Comparison of ENCODE assay signal across 14 cellular contexts in the genomic region with DNA sequence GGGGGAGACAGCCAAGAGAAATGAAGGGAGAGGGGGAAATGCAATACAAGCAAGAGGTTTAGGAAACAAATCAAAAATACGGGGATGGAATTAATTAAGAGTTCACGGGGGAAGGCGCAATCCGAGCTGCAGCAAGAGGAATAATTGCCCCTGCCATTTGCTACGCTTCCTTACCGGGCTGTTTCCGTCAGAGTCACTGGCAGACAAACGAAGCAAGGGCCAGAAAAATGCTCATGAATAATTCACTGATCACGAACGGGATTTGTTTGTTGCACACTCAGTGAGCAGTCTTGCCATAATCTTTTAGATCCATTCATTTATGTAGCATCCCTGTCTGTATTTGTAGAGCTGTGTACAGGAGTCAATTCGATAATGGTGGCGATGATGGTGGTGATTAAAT. TPM values are rescaled to one million over a fixed set of nuclear protein-coding genes. Genes with fewer than 3 reads are reported as not detected.
DNase-seq lines count a peak whose midpoint lies in the region; ATAC-seq, FAIRE-seq and TF ChIP-seq lines count a peak whose summit lies in the region.
"Had no signal": no experiment of that assay in that cellular context is flagged by ENCODE, and none has a peak within 500 bp of the region (broad histone marks: within the 10 kb centered on the region; RNA-seq: fewer than 3 reads in every experiment).

No MANE protein-coding gene starts in this region.

- H3K27ac ChIP-seq in astrocyte (ENCODE audit: low read depth, low read length): no peak overlapping the region
- H3K27ac ChIP-seq in hepatocyte: no peak overlapping the region
- H3K27ac ChIP-seq in temporal lobe (ENCODE audit: low read depth, low read length): peak overlapping the region; percentile 63
- H3K27ac ChIP-seq: pancreas had no signal

- no peak for ATAC-seq in GM18498 (IDR thresholded peaks at IDR 0.05; ENCODE audit: unreplicated experiment)
- no peak for ATAC-seq in HG03097 (IDR thresholded peaks at IDR 0.05; ENCODE audit: low FRiP score, unreplicated experiment)
- ATAC-seq in HG03342 (IDR thresholded peaks at IDR 0.05; ENCODE audit: unreplicated experiment): no peak

- peaks cover 2% of the 10 kb centered on the region for H3K4me1 Mint-ChIP-seq in astrocyte (ENCODE audit: low read depth, unreplicated experiment)

- H3K27ac Mint-ChIP-seq in astrocyte (ENCODE audit: unreplicated experiment): no peak overlapping the region
- H3K27ac Mint-ChIP-seq: type B pancreatic cell had no signal

- H3K27me3 Mint-ChIP-seq in astrocyte (ENCODE audit: low read depth, unreplicated experiment): peaks cover 5% of the 10 kb centered on the region

- H3K4me3 ChIP-seq in astrocyte (ENCODE audit: insufficient read depth, low read depth, low read length): peak overlapping the region; percentile 43
- no peak overlapping the region for H3K4me3 ChIP-seq in hepatocyte
- H3K4me3 ChIP-seq: pancreas had no signal

- no peaks in the 10 kb centered on the region for H3K9me2 ChIP-seq in hepatocyte (replicated peaks; ENCODE audit: insufficient read depth)

- H3K36me3 Mint-ChIP-seq in astrocyte (ENCODE audit: low read depth, unreplicated experiment): peaks cover 2% of the 10 kb centered on the region
- H3K36me3 Mint-ChIP-seq: type B pancreatic cell had no signal

- H3K27me3 ChIP-seq in astrocyte (ENCODE audit: insufficient read depth, low read length): peaks cover 36% of the 10 kb centered on the region
- peaks cover 6% of the 10 kb centered on the region for H3K27me3 ChIP-seq in hepatocyte
- H3K27me3 ChIP-seq: pancreas had no signal

- TF ChIP-seq CTCF in astrocyte (IDR thresholded peaks at IDR 0.05; ENCODE audit: insufficient read depth, low read depth, low read length): no peak
- no peak for TF ChIP-seq CTCF in hepatocyte (IDR thresholded peaks at IDR 0.05; ENCODE audit: poor library complexity)

- H3K4me3 Mint-ChIP-seq in astrocyte (ENCODE audit: unreplicated experiment): no peak overlapping the region
- H3K4me3 Mint-ChIP-seq: type B pancreatic cell had no signal

- H4K20me1 ChIP-seq in astrocyte (ENCODE audit: insufficient read depth, low read length) (no peaks in the 10 kb centered on the region), hepatocyte (ENCODE audit: insufficient read depth, poor library complexity, severe bottlenecking) (no peaks in the 10 kb centered on the region)

- peaks cover 7% of the 10 kb centered on the region for H3K4me1 ChIP-seq in astrocyte (ENCODE audit: insufficient read depth, low read length)
- peaks cover 26% of the 10 kb centered on the region for H3K4me1 ChIP-seq in hepatocyte (ENCODE audit: insufficient read depth)

- WGBS in hepatocyte (ENCODE audit: low lambda C conversion rate, missing lambda C conversion rate): 67% methylated on average over 12 of the region's 12 CpGs

- peak; percentile 20 to 48 for DNase-seq in NCI-H526 (lab: John Stamatoyannopoulos, UW)
- no peak for DNase-seq in NCI-H526 treated with DMSO at 0.1 percent for 48 hours (lab: John Stamatoyannopoulos, UW)
- DNase-seq in astrocyte (ENCODE audit: low read depth): no peak
- no peak for DNase-seq in hepatocyte (ENCODE audit: low spot score)
- DNase-seq: ACHN, DMS 273 treated with DMSO at 0.1 percent for 48 hours, SHP77 treated with DMSO at 0.1 percent for 48 hours had no signal

- H3K4me2 ChIP-seq in astrocyte (ENCODE audit: low read length) (peak overlapping the region; percentile 82), hepatocyte (peak overlapping the region; percentile 61)

- no peaks in the 10 kb centered on the region for H3K79me2 ChIP-seq in astrocyte (ENCODE audit: insufficient read depth, low read length)
- H3K79me2 ChIP-seq in hepatocyte: no peaks in the 10 kb centered on the region

- no peak overlapping the region for H3K9ac ChIP-seq in astrocyte (ENCODE audit: low read length)

- H3K9me3 Mint-ChIP-seq in astrocyte (ENCODE audit: unreplicated experiment): no peaks in the 10 kb centered on the region

- H3K36me3 ChIP-seq in astrocyte (ENCODE audit: insufficient read depth, low read length) (no peaks in the 10 kb centered on the region), hepatocyte (replicated peaks; ENCODE audit: insufficient read depth, low read depth) (no peaks in the 10 kb centered on the region)
- H3K36me3 ChIP-seq: pancreas had no signal

- H3K9me3 ChIP-seq in astrocyte (ENCODE audit: insufficient read depth, low read depth, low read length) (no peaks in the 10 kb centered on the region), hepatocyte (ENCODE audit: low read depth) (no peaks in the 10 kb centered on the region)
- H3K9me3 ChIP-seq: pancreas had no signal

- H2AFZ ChIP-seq in astrocyte (ENCODE audit: low read depth, low read length) (peak overlapping the region; percentile 37), hepatocyte (no peak overlapping the region)

- no peak for FAIRE-seq in astrocyte (lab: Jason Lieb, UNC)
- FAIRE-seq: pancreas, TTC549 had no signal

RNA-seq across cellular contexts. Expression of gene PLXNC1, which starts 39.0 kb away (rescaled TPM):
- total RNA-seq in astrocyte (5.8 and 6.9 TPM in 2 replicates), hepatocyte (17.8 and 23.2 TPM in 2 replicates), temporal lobe (74.3 TPM)
- polyA plus RNA-seq in hepatocyte: 6.7 and 7.1 TPM in 2 replicates

Comparison
In these comparisons a context has a peak if more than half of its experiments do, and no peak if none do; other contexts are left out.
1. DNase-seq: peak in NCI-H526 (2 of 2); none in NCI-H526 treated with DMSO at 0.1 percent for 48 hours (single experiment), astrocyte (single experiment) and hepatocyte (single experiment).